In the genomic region with DNA sequence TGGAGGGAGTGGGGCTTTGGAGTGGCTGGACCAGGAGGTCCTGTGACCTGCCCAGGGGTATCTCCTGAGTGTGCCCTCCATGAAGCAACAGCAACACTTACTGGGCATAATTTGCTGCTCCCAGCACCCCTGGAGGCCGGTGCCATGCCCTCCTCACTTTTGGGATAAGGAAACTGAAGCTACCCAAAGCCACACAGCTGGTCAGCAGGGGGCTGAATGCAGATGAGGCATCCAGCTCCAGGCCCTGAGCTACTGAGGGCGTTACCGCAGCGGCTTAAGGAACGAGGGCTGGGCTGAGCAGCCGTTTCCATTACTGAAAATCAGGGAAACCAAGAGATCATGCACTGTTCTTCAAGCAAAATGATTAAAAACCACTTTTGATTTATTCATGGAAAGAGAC, we compare ENCODE assay signal across 19 cellular contexts.
DNase-seq lines count a peak whose midpoint lies in the region; ATAC-seq, FAIRE-seq and TF ChIP-seq lines count a peak whose summit lies in the region.
"Had no signal": no experiment of that assay in that cellular context is flagged by ENCODE, and none has a peak within 500 bp of the region (broad histone marks: within the 10 kb centered on the region; RNA-seq: fewer than 3 reads in every experiment).

No MANE protein-coding gene starts in this region.

- TF ChIP-seq EP300 in H1 (IDR thresholded peaks at IDR 0.05; ENCODE audit: borderline replicate concordance in 1 of 2, low read depth in 2 of 2, low read length in 2 of 2), result no peak

- no peaks in the 10 kb centered on the region for H3K9me3 ChIP-seq in H1 (ENCODE audit: insufficient read depth in 2 of 2, low read depth in 1 of 2, low read length in 1 of 2)

- H3K4me3 ChIP-seq in H7 (ENCODE audit: insufficient read depth, low read depth, low read length) (no peak overlapping the region), H1 (ENCODE audit: extremely low read depth in 1 of 4, insufficient read depth in 2 of 4, low read depth in 3 of 4, low read length in 4 of 4) (no peak overlapping the region), mesendoderm (ENCODE audit: low read length) (no peak overlapping the region)
- H3K4me3 ChIP-seq: BLaER1 had no signal

- H3K18ac ChIP-seq in H1 (ENCODE audit: extremely low read depth, low read length) (no peak overlapping the region), mesendoderm (ENCODE audit: low read length) (no peak overlapping the region)

- peak; percentile 24 for FAIRE-seq in H1 (lab: Jason Lieb, UNC)
- FAIRE-seq: GM12892, GM19239 had no signal

- in situ Hi-C loops in GM13976 (cut with MboI; ENCODE audit: low sequenced_read_pairs, unreplicated experiment), result no loop called here

- TF ChIP-seq POLR2A in H1 (IDR thresholded peaks at IDR 0.05; ENCODE audit: control extremely low read depth in 1 of 2, low read depth in 2 of 2, low read length in 2 of 2), result no peak

- H3K4ac ChIP-seq in H1 (replicated peaks; ENCODE audit: insufficient read length, low read depth, low read length) (peak overlapping the region; percentile 27), mesendoderm (ENCODE audit: low read depth, low read length) (no peak overlapping the region)

- no peak overlapping the region for H3K27ac Mint-ChIP-seq in activated CD4-positive, alpha-beta memory T cell treated with anti-CD3 and anti-CD28 coated beads, Interleukin-2, amount 10 ng/mL, durations not matched to agents 7 days and 5 days
- H3K27ac Mint-ChIP-seq: CD14-positive monocyte; CD4-positive, alpha-beta memory T cell; HFFc6 had no signal

- H3K27me3 Mint-ChIP-seq in activated CD4-positive, alpha-beta memory T cell treated with anti-CD3 and anti-CD28 coated beads, Interleukin-2, amount 10 ng/mL, durations not matched to agents 7 days and 5 days, result no peaks in the 10 kb centered on the region

- H2BK12ac ChIP-seq in H1 (ENCODE audit: low read depth, low read length), result no peak overlapping the region

- H3K56ac ChIP-seq in H1 (replicated peaks; ENCODE audit: insufficient read length, low read depth, low read length), result no peak overlapping the region
- no peak overlapping the region for H3K56ac ChIP-seq in mesendoderm (ENCODE audit: low read length)

- H3K9ac ChIP-seq in H1 (replicated peaks in 1 of 4; ENCODE audit: extremely low read depth in 1 of 4, low read depth in 3 of 4, low read length in 3 of 4) (no peak overlapping the region), mesendoderm (ENCODE audit: low read length) (no peak overlapping the region)
- H3K9ac ChIP-seq: BLaER1 had no signal

- no peak overlapping the region for H4K8ac ChIP-seq in H1 (ENCODE audit: extremely low read depth, insufficient read depth, low read length)
- no peak overlapping the region for H4K8ac ChIP-seq in mesendoderm (ENCODE audit: low read depth, low read length)

- H3K4me1 ChIP-seq in H1 (replicated peaks in 1 of 4; ENCODE audit: control insufficient read depth in 3 of 4, insufficient read depth in 4 of 4, low read length in 3 of 4) (peaks cover 0 to 5% (median 1%) of the 10 kb centered on the region in 4 experiments; a peak in 2 of 7 replicates), mesendoderm (ENCODE audit: control insufficient read depth, low read depth, low read length) (no peaks in the 10 kb centered on the region)

- H2AK5ac ChIP-seq in H1 (ENCODE audit: low read depth, low read length), result no peak overlapping the region
- H2AK5ac ChIP-seq in mesendoderm (ENCODE audit: low read length), result no peak overlapping the region

- H3K79me2 ChIP-seq in H1 (ENCODE audit: control insufficient read depth in 1 of 2, insufficient read depth in 2 of 2, low read length in 2 of 2), result no peaks in the 10 kb centered on the region
- H3K79me2 ChIP-seq in mesendoderm (ENCODE audit: control insufficient read depth, insufficient read depth, low read length), result no peaks in the 10 kb centered on the region

- H3K36me3 Mint-ChIP-seq in activated CD4-positive, alpha-beta memory T cell treated with anti-CD3 and anti-CD28 coated beads, Interleukin-2, amount 10 ng/mL, durations not matched to agents 7 days and 5 days (ENCODE audit: low read depth), result no peaks in the 10 kb centered on the region
- H3K36me3 Mint-ChIP-seq: CD14-positive monocyte; CD4-positive, alpha-beta memory T cell had no signal

- no peak overlapping the region for H4K5ac ChIP-seq in H1 (ENCODE audit: insufficient read length, low read depth, low read length)
- H4K5ac ChIP-seq in mesendoderm (ENCODE audit: low read length), result no peak overlapping the region

- no peaks in the 10 kb centered on the region for H3K9me3 Mint-ChIP-seq in activated CD4-positive, alpha-beta memory T cell treated with anti-CD3 and anti-CD28 coated beads, Interleukin-2, amount 10 ng/mL, durations not matched to agents 7 days and 5 days

- CTCF ChIA-PET in H1 (lab: Charles Lee; ENCODE audit: partially characterized antibody), result interaction anchor here (0.9 kb wide), 1 partner anchor 73 kb away, joined by 3 read pairs; no protein-coding TSS in a partner anchor
- CTCF ChIA-PET in activated CD4-positive, alpha-beta memory T cell treated with anti-CD3 and anti-CD28 coated beads, Interleukin-2, amount 10 ng/mL, durations not matched to agents 7 days and 5 days (lab: Charles Lee), result no interaction called here

- H3K27me3 ChIP-seq in H7 (ENCODE audit: control insufficient read depth, insufficient read depth, low read length) (no peaks in the 10 kb centered on the region), H1 (replicated peaks in 1 of 4; ENCODE audit: control insufficient read depth in 3 of 4, extremely low read depth in 1 of 4, insufficient read depth in 3 of 4, low read length in 3 of 4) (no peaks in the 10 kb centered on the region), mesendoderm (ENCODE audit: insufficient read depth, low read length, poor library complexity) (no peaks in the 10 kb centered on the region)
- H3K27me3 ChIP-seq: BLaER1 had no signal

- H3K36me3 ChIP-seq in H7 (replicated peaks; ENCODE audit: control insufficient read depth, insufficient read depth, low read length), result no peaks in the 10 kb centered on the region
- H3K36me3 ChIP-seq in H1 (ENCODE audit: control insufficient read depth in 2 of 4, insufficient read depth in 4 of 4, low read length in 3 of 4), result no peaks in the 10 kb centered on the region
- H3K36me3 ChIP-seq in mesendoderm (ENCODE audit: control insufficient read depth, insufficient read depth, low read length), result no peaks in the 10 kb centered on the region
- H3K36me3 ChIP-seq: BLaER1 had no signal

- TF ChIP-seq CTCF in H1 (IDR thresholded peaks at IDR 0.05; ENCODE audit: control extremely low read depth in 1 of 3, insufficient read depth in 1 of 3, low read depth in 1 of 3, low read length in 3 of 3) (0 out of 4 replicates have a peak, but pooled peaks of 1 of the 3 experiments have one; percentile 1), GM13976 (IDR thresholded peaks at IDR 0.05; ENCODE audit: borderline replicate concordance, control extremely low read depth, extremely low read depth, insufficient read depth, missing control alignments) (no peak)

- H3K23me2 ChIP-seq in H1 (ENCODE audit: low read depth, low read length), result no peaks in the 10 kb centered on the region; the same call in 1 of the 2 replicates

- DNase-seq in H7 (peak; percentile 69), H1 (ENCODE audit: low read depth in 1 of 2, low spot score in 2 of 2) (no peak), iPS-NIHi11 (ENCODE audit: low spot score) (peak; percentile 46), mesendoderm (peak; percentile 43), GM13976 (ENCODE audit: low spot score) (no peak), RPMI8226 (no peak)
- DNase-seq in activated CD4-positive, alpha-beta memory T cell treated with anti-CD3 and anti-CD28 coated beads, Interleukin-2, amount 10 ng/mL, durations not matched to agents 7 days and 5 days, result no peak
- DNase-seq: 8988T; Calu3; CD4-positive, alpha-beta memory T cell; DMS79 treated with DMSO at 0.1 percent for 48 hours; HFFc6 had no signal

- no peak overlapping the region for H3K23ac ChIP-seq in H1 (ENCODE audit: insufficient read length)
- no peak overlapping the region for H3K23ac ChIP-seq in mesendoderm (ENCODE audit: low read length)

- H2BK120ac ChIP-seq in H1 (replicated peaks; ENCODE audit: low read depth, low read length), result no peak overlapping the region
- no peak overlapping the region for H2BK120ac ChIP-seq in mesendoderm (ENCODE audit: low read depth, low read length)

- no peak overlapping the region for H2BK20ac ChIP-seq in H1 (ENCODE audit: low read length)

- H3K4me2 ChIP-seq in H1 (ENCODE audit: insufficient read depth in 1 of 2, low read depth in 2 of 2, low read length in 2 of 2), result no peak overlapping the region
- no peak overlapping the region for H3K4me2 ChIP-seq in mesendoderm (ENCODE audit: low read length)
- H3K4me2 ChIP-seq: BLaER1 had no signal

- no peak overlapping the region for H3K27ac ChIP-seq in H1 (ENCODE audit: low read depth, low read length)
- no peak overlapping the region for H3K27ac ChIP-seq in mesendoderm (ENCODE audit: low read depth, low read length)
- H3K27ac ChIP-seq: BLaER1, HL-60 had no signal

- H4K91ac ChIP-seq in H1 (replicated peaks; ENCODE audit: insufficient read length, low read length), result no peak overlapping the region

- no peak for ATAC-seq in GM18511 (IDR thresholded peaks at IDR 0.05; ENCODE audit: unreplicated experiment)
- ATAC-seq: HCT116 had no signal

- 0 out of 4 replicates have a peak, but pooled peaks of 1 of the 2 experiments have one; percentile 7 for TF ChIP-seq RAD21 in H1 (IDR thresholded peaks at IDR 0.05 in 1 of 2, conservative IDR thresholded peaks at IDR 0.05 in 1 of 2; ENCODE audit: low read depth in 2 of 2, low read length in 2 of 2)

- no peaks in the 10 kb centered on the region for H3K4me1 Mint-ChIP-seq in activated CD4-positive, alpha-beta memory T cell treated with anti-CD3 and anti-CD28 coated beads, Interleukin-2, amount 10 ng/mL, durations not matched to agents 7 days and 5 days
- H3K4me1 Mint-ChIP-seq: CD14-positive monocyte; CD4-positive, alpha-beta memory T cell had no signal

- H3K79me1 ChIP-seq in H1 (ENCODE audit: low read depth, low read length) (no peaks in the 10 kb centered on the region), mesendoderm (ENCODE audit: low read length) (no peaks in the 10 kb centered on the region)

- H2BK5ac ChIP-seq in H1 (ENCODE audit: low read depth, low read length) (no peak overlapping the region; the same call in 1 of the 2 replicates), mesendoderm (ENCODE audit: low read length) (no peak overlapping the region)

- no peaks in the 10 kb centered on the region for H4K20me1 ChIP-seq in H1 (replicated peaks in 1 of 2; ENCODE audit: control insufficient read depth in 1 of 2, insufficient read depth in 2 of 2, low read length in 2 of 2)
- H4K20me1 ChIP-seq: BLaER1 had no signal

- WGBS in H1 (ENCODE audit: extremely low coverage in 1 of 2, insufficient coverage in 1 of 2, insufficient read length in 1 of 2, insufficient replicate concordance in 2 of 2, low coverage in 1 of 2, low lambda C conversion rate in 2 of 2, missing lambda C conversion rate in 1 of 2), 2 experiments, result 64% methylated on average over 6 of the region's 6 CpGs; no CpG with 5 or more reads in 1 of the 2 experiments
- WGBS in mesendoderm (ENCODE audit: extremely low coverage, insufficient coverage, low lambda C conversion rate), result no CpG with 5 or more reads among the region's 6 CpGs

- H3K14ac ChIP-seq in H1 (ENCODE audit: insufficient read length), result no peak overlapping the region

- POLR2A ChIA-PET in H1 (lab: Charles Lee; ENCODE audit: partially characterized antibody), result no interaction called here
- POLR2A ChIA-PET in activated CD4-positive, alpha-beta memory T cell treated with anti-CD3 and anti-CD28 coated beads, Interleukin-2, amount 10 ng/mL, durations not matched to agents 7 days and 5 days (lab: Charles Lee), result no interaction called here

- H2BK15ac ChIP-seq in H1 (ENCODE audit: low read length), result no peak overlapping the region
- H2BK15ac ChIP-seq in mesendoderm (replicated peaks; ENCODE audit: low read depth), result no peak overlapping the region

- no peak overlapping the region for H3K4me3 Mint-ChIP-seq in activated CD4-positive, alpha-beta memory T cell treated with anti-CD3 and anti-CD28 coated beads, Interleukin-2, amount 10 ng/mL, durations not matched to agents 7 days and 5 days
- H3K4me3 Mint-ChIP-seq: CD4-positive, alpha-beta memory T cell; HFFc6 had no signal

- H2AFZ ChIP-seq in H1 (ENCODE audit: low read length), result no peak overlapping the region

Comparison
In these comparisons a context has a peak if more than half of its experiments do, and no peak if none do; other contexts are left out.
1. DNase-seq: peak in H7 (single experiment), iPS-NIHi11 (single experiment) and mesendoderm (single experiment); none in H1 (0 of 2), activated CD4-positive, alpha-beta memory T cell treated with anti-CD3 and anti-CD28 coated beads, Interleukin-2, amount 10 ng/mL, durations not matched to agents 7 days and 5 days (single experiment), GM13976 (single experiment) and RPMI8226 (single experiment).